8 cellular contexts compared by ENCODE assay signal in the genomic region with DNA sequence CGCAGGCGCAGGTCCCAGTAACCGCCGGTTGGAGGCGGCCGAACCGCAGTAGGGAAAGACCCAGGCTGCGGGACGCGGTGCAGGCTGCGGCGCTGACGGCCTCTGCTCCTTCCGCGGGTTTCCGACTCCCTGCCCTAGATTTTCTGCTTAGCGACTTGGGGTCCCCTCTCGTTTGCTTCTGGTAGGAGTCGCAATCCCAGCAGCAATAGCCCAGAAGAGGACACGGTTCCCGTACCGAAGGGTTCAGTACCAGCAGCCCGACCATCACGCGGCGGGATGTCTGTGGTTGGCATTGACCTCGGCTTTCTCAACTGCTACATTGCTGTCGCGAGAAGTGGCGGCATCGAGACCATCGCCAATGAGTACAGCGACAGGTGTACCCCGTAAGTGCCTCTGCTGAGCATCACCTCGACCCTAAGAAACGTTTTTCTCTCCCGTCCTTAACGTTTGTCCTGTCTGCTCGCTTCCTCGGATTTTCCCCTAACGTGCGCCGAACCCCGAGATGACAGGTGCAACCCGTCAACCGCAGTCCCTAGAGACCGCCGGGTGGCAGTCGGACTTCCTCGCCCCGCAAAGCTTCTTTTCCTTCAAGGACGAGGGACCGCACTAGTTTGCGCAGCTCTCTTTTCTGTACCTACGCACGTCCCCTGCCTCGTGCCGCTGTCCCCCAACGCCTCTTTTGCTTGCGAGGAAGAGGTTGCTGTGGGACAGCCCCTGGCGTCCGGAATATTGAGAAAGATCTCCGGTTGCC. TPM values are rescaled to one million over a fixed set of nuclear protein-coding genes. Genes with fewer than 3 reads are reported as not detected.
DNase-seq lines count a peak whose midpoint lies in the region; ATAC-seq, FAIRE-seq and TF ChIP-seq lines count a peak whose summit lies in the region.

Gene HSPA4L (plus strand): TSS at position 48 of the 751 bp plus-strand sequence. CDS start 229 bp downstream, at position 277.

- H3K4me2 ChIP-seq in endothelial cell of umbilical vein (ENCODE audit: insufficient read depth, low read length), result peak within 1 kb of the TSS; percentile 45

- TF ChIP-seq CTCF in endothelial cell of umbilical vein (IDR thresholded peaks at IDR 0.05; ENCODE audit: extremely low read depth in 1 of 2, insufficient read depth in 1 of 2, low read depth in 1 of 2, low read length in 2 of 2), result peak in 1 of 2 donors; percentile 41

- H3K9me1 ChIP-seq in endothelial cell of umbilical vein (replicated peaks; ENCODE audit: control insufficient read depth, extremely low read depth, insufficient read depth, low read length), result no peaks in the 10 kb centered on the region

- no peaks in the 10 kb centered on the region for H4K20me1 ChIP-seq in endothelial cell of umbilical vein (replicated peaks; ENCODE audit: control insufficient read depth, extremely low read depth, insufficient read depth, low read length)

- DNase-seq in C1 segment of cervical spinal cord (lab: John Stamatoyannopoulos, UW) (peak; percentile 35 to 92 (median 76)), NCI-H345 treated with DMSO at 0.1 percent for 48 hours (lab: John Stamatoyannopoulos, UW; ENCODE audit: unreplicated experiment) (peak; percentile 36), endothelial cell of umbilical vein (ENCODE audit: low read depth, low spot score) (peak; percentile 89), midbrain (lab: John Stamatoyannopoulos, UW) (peak; percentile 55)
- DNase-seq in activated CD4-positive, alpha-beta T cell treated with anti-CD3 and anti-CD28 coated beads, Interleukin-2, amount 50 U/mL, for 48 hours, result peak; percentile 60 to 61
- peak; percentile 60 for DNase-seq in stimulated activated naive CD8-positive, alpha-beta T cell treated with anti-CD3 and anti-CD28 coated beads, Interleukin-15, Interleukin-2, amounts not matched to agents 100 U/mL and 50 U/mL, for 24 hours

- CTCF ChIA-PET in endothelial cell of umbilical vein (lab: Charles Lee), result interaction anchor here (0.7 to 2.1 kb wide), 8 partner anchors 50 to 497 kb away, joined by 3 to 14 read pairs (median 3); partner anchors contain the start of genes ABHD18, MFSD8 and PLK4

- no peaks in the 10 kb centered on the region for H3K36me3 ChIP-seq in endothelial cell of umbilical vein (ENCODE audit: control insufficient read depth in 2 of 2, extremely low read depth in 1 of 2, insufficient read depth in 2 of 2, low read length in 2 of 2)

- BruUV-seq in endothelial cell of umbilical vein (replicated peaks; lab: Mats Ljungman, UMichigan), result TSS peak; percentile 37

- peak; percentile 40 for FAIRE-seq in endothelial cell of umbilical vein (lab: Jason Lieb, UNC)

- H3K4me1 ChIP-seq in endothelial cell of umbilical vein (ENCODE audit: control insufficient read depth, extremely low read depth, insufficient read depth, low read length), result peaks cover 2% of the 10 kb centered on the region

- H3K79me2 ChIP-seq in endothelial cell of umbilical vein (ENCODE audit: control insufficient read depth, insufficient read depth, low read length), result no peaks in the 10 kb centered on the region

- intact Hi-C loops in endothelial cell of umbilical vein (cut with micrococcal nuclease), result loop anchor here (1.0 to 5.0 kb wide), 6 partner anchors 98 to 505 kb away; partner anchors contain the start of genes ABHD18, INTU, LARP1B and MFSD8

- H3K9ac ChIP-seq in endothelial cell of umbilical vein (replicated peaks; ENCODE audit: extremely low read depth, insufficient read depth, low read length), result peak within 1 kb of the TSS; percentile 80

- peak; percentile 40 for ATAC-seq in GM19023 (IDR thresholded peaks at IDR 0.05; ENCODE audit: unreplicated experiment)
- ATAC-seq in HG03108 (IDR thresholded peaks at IDR 0.05; ENCODE audit: unreplicated experiment), result peak; percentile 30
- peak; percentile 71 for ATAC-seq in stimulated activated naive CD8-positive, alpha-beta T cell treated with anti-CD3 and anti-CD28 coated beads, Interleukin-15, Interleukin-2, amounts not matched to agents 100 U/mL and 50 U/mL, for 24 hours

- H3K27me3 ChIP-seq in endothelial cell of umbilical vein (ENCODE audit: control insufficient read depth in 2 of 2, insufficient read depth in 2 of 2, low read length in 2 of 2), result peaks cover 0 to 2% of the 10 kb centered on the region in 2 experiments

- peak within 1 kb of the TSS; percentile 90 for H2AFZ ChIP-seq in endothelial cell of umbilical vein (ENCODE audit: low read depth, low read length)

- peak; percentile 68 for TF ChIP-seq POLR2A in endothelial cell of umbilical vein (IDR thresholded peaks at IDR 0.05; ENCODE audit: low read depth, low read length)

- no peaks in the 10 kb centered on the region for H3K9me3 ChIP-seq in endothelial cell of umbilical vein (replicated peaks; ENCODE audit: control insufficient read depth, insufficient read depth, low read length)

- peak within 1 kb of the TSS; percentile 35 to 53 (median 53) for H3K4me3 ChIP-seq in endothelial cell of umbilical vein (replicated peaks in 1 of 3; ENCODE audit: insufficient read depth in 1 of 3, low read depth in 1 of 3, low read length in 3 of 3)

- dilution Hi-C loops in endothelial cell of umbilical vein (cut with MboI; ENCODE audit: extremely low pct_ligation_motif_present, low sequenced_read_pairs), result no loop called here

- POLR2A ChIA-PET in endothelial cell of umbilical vein (lab: Charles Lee), result interaction anchor here (0.6 to 1.5 kb wide), 3 partner anchors 15 to 183 kb away, joined by 3 read pairs; partner anchors contain the start of genes ABHD18 and MFSD8

- peak within 1 kb of the TSS; percentile 50 for H3K27ac ChIP-seq in endothelial cell of umbilical vein (ENCODE audit: insufficient read depth, low read depth, low read length)

TF ChIP-seq in endothelial cell of umbilical vein, 7 proteins besides CTCF, POLR2A, EP300 and RAD21:
- TF ChIP-seq MYC (IDR thresholded peaks at IDR 0.05; ENCODE audit: low read depth, low read length) (no peak), POLR2AphosphoS5 (IDR thresholded peaks at IDR 0.05; ENCODE audit: insufficient read depth, low read depth, low read length) (peak; percentile 79)
TF ChIP-seq in endothelial cell of umbilical vein: peak in this region for 1.

RNA-seq across cellular contexts. Expression of gene HSPA4L, which starts in this region (rescaled TPM):
- 10.8 and 12.4 TPM in 2 replicates for total RNA-seq in endothelial cell of umbilical vein
- polyA plus RNA-seq in endothelial cell of umbilical vein, result 0.81 and 1.3 TPM in 2 replicates
- 1.6 and 1.9 TPM in 2 replicates for polyA plus RNA-seq in endothelial cell of umbilical vein (2011; cell fraction: cytosol; rRNA removed)
- polyA plus RNA-seq in endothelial cell of umbilical vein (2011; cell fraction: nucleus; rRNA removed), result 3.3 and 3.5 TPM in 2 replicates
- 4.0 and 14.4 TPM in 2 replicates for polyA plus RNA-seq in endothelial cell of umbilical vein (2012)
- polyA minus RNA-seq in endothelial cell of umbilical vein, result 3.9 TPM in 2 replicates
- 13.6 TPM for polyA minus RNA-seq in endothelial cell of umbilical vein (2011; cell fraction: cytosol; rRNA and poly(A)+ RNA removed)
- 3.4 and 4.6 TPM in 2 replicates for polyA minus RNA-seq in endothelial cell of umbilical vein (2011; cell fraction: nucleus; rRNA and poly(A)+ RNA removed)

Comparison
In these comparisons a context has a peak if more than half of its experiments do, and no peak if none do; other contexts are left out.
1. Peak in every context shown above with its lines: DNase-seq, ATAC-seq, H3K4me3 ChIP-seq and H3K27ac ChIP-seq.
2. DNase-seq: peak in every context shown above with its lines; median percentile 89 in endothelial cell of umbilical vein; 76 in C1 segment of cervical spinal cord; 60 in activated CD4-positive, alpha-beta T cell treated with anti-CD3 and anti-CD28 coated beads, Interleukin-2, amount 50 U/mL, for 48 hours; 60 in stimulated activated naive CD8-positive, alpha-beta T cell treated with anti-CD3 and anti-CD28 coated beads, Interleukin-15, Interleukin-2, amounts not matched to agents 100 U/mL and 50 U/mL, for 24 hours; 55 in midbrain; 36 in NCI-H345 treated with DMSO at 0.1 percent for 48 hours.